ENCODE assay signal across 1 cellular context in the genomic region with DNA sequence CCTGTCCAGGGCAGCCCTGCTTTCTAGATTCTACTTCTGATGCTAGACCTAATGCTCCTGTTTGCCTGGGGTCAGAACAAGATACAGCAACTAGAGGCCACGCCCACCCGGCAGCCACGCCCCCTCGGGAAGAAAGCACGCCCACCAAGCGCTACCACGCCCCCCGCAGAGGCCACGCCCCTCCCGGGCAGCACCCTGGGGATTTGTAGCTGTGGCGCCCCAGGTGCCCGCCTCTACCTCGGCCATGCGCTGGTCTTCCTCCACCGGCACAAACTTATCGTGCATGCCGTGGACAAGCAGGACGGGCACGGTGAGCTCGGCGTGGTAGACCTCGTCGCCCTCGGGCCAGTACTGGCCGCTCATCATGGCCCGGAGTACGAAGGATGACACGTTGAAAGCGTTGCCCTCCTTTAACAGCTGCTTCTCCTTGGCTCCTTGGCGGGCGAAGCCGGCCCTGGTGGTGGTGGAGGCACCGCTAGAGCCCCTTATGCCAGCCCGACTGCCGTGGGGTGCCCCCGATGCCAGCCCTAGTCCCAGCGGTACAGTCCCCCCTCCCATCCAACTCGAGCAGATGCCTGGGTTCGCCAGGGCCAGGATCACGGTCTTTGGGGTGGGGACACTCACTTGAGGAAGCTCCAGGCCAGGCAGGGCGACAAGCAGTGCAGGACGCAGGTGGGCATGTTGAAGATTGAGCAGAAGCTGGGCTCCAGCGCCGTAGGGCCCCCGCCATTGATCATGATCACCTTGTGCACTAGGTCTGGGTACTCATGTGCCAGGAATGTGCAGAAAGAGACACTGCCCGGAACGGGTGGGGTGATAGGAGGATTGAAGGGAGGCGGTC.
TF ChIP-seq lines count a peak whose summit lies in the region.

No MANE protein-coding gene starts in this region.

TF ChIP-seq in Ishikawa, 13 proteins besides CTCF, POLR2A, EP300 and RAD21:
- TF ChIP-seq MAX (IDR thresholded peaks at IDR 0.05) (0 out of 2 replicates have a peak, but pooled peaks have one; percentile 47), YY1 (IDR thresholded peaks at IDR 0.05; ENCODE audit: low read depth) (no peak)
